In the genomic region with DNA sequence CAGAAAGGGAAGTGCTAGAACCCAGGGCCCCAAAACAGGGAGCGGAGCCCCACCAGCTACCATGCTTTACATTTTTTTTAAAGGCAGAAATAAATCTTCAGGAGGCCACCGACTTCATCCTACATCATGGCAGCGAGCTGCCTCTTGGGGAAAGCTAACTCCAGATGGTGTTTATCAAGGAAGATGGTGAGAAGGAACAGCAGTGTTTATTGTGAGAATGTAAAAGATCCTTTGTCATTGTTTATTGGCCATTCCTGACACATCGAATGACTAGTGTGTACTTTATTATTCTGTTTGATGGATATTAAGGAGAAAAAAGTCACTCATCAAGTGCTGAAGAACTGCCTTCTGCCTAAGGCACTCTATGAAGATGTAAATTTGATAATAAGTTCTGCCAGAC, we compare ENCODE assay signal across 23 cellular contexts.
"Had no signal": no experiment of that assay in that cellular context is flagged by ENCODE, and none has a peak within 500 bp of the region (broad histone marks: within the 10 kb centered on the region; RNA-seq: fewer than 3 reads in every experiment).

No MANE protein-coding gene starts in this region.

- H2AFZ ChIP-seq: neural progenitor cell had no signal

- H3K9ac ChIP-seq: neural progenitor cell had no signal

- H3K4me2 ChIP-seq: neural progenitor cell had no signal

- H3K4me3 ChIP-seq: body of pancreas, colonic mucosa, esophagus squamous epithelium, heart left ventricle, lower lobe of right lung, neural progenitor cell, ovary, sigmoid colon, spleen, stomach, thoracic aorta had no signal

- H3K27ac ChIP-seq: body of pancreas, colonic mucosa, esophagus squamous epithelium, lower lobe of right lung, neural progenitor cell, sigmoid colon, thoracic aorta had no signal

- H3K27me3 ChIP-seq: body of pancreas, colonic mucosa, esophagus squamous epithelium, heart left ventricle, neural progenitor cell, ovary, sigmoid colon, spleen, stomach had no signal

- ATAC-seq: activated CD4-positive, CD25-positive, alpha-beta regulatory T cell treated with anti-CD3 and anti-CD28 coated beads, Interleukin-2, amount 50 U/mL, for 24 hours; body of pancreas; heart left ventricle; lower lobe of right lung had no signal

- H3K36me3 ChIP-seq: colonic mucosa, esophagus squamous epithelium, heart left ventricle, lower lobe of right lung, neural progenitor cell, ovary, sigmoid colon, spleen, stomach, thoracic aorta had no signal

- H3K9me3 ChIP-seq: body of pancreas, colonic mucosa, esophagus squamous epithelium, heart left ventricle, lower lobe of right lung, ovary, sigmoid colon, spleen, stomach, thoracic aorta had no signal

- DNase-seq: activated CD4-positive, alpha-beta T cell treated with anti-CD3 and anti-CD28 coated beads, Interleukin-2, amount 50 U/mL, for 1 hour; activated CD8-positive, alpha-beta memory T cell treated with anti-CD3 and anti-CD28 coated beads for 24 hours; activated gamma-delta T cell treated with Interleukin-2 at 50 U/mL for 16 hours; amniotic stem cell; body of pancreas; central memory CD4-positive, alpha-beta T cell; colonic mucosa; effector CD4-positive, alpha-beta T cell; esophagus squamous epithelium; foreskin fibroblast; heart left ventricle; immature natural killer cell; lower lobe of right lung; midbrain; ovary; sigmoid colon; stimulated activated CD4-positive, alpha-beta T cell treated with anti-CD3 and anti-CD28 coated beads, Interleukin-1b, Interleukin-23, amount 100 ng/mL, for 48 hours; stomach; T-helper 9 cell had no signal

- H3K4me1 ChIP-seq: colonic mucosa had no signal
